14 cellular contexts compared by ENCODE assay signal in genomic region chr11:1918436-1919315, GRCh38. TPM values are rescaled to one million over a fixed set of nuclear protein-coding genes. Genes with fewer than 3 reads are reported as not detected.
DNase-seq lines count a peak whose midpoint lies in the region; ATAC-seq, FAIRE-seq and TF ChIP-seq lines count a peak whose summit lies in the region.
"Had no signal": no experiment of that assay in that cellular context is flagged by ENCODE, and none has a peak within 500 bp of the region (broad histone marks: within the 10 kb centered on the region; RNA-seq: fewer than 3 reads in every experiment).

No MANE protein-coding gene starts in this region.

- TF ChIP-seq EP300 in GM12878 (IDR thresholded peaks at IDR 0.05; ENCODE audit: borderline replicate concordance in 1 of 2, control insufficient read depth in 1 of 2, low read depth in 2 of 2, low read length in 2 of 2), result no peak

- H3K4me1 Mint-ChIP-seq in nephron, result peaks cover 54% of the 10 kb centered on the region

- BruUV-seq in GM12878 (replicated peaks; lab: Mats Ljungman, UMichigan), result no TSS peak

- no peak overlapping the region for H3K4me3 Mint-ChIP-seq in nephron
- H3K4me3 Mint-ChIP-seq: activated B cell treated with CpG ODN at 0.5 μM for 24 hours had no signal

- intact Hi-C loops in GM12878 (cut with micrococcal nuclease; ENCODE audit: unreplicated experiment), result loop anchor here (2.0 kb wide), 1 partner anchor 80 kb away; the partner anchor contains the start of gene TNNI2

- no peaks in the 10 kb centered on the region for H3K9me3 Mint-ChIP-seq in nephron
- H3K9me3 Mint-ChIP-seq: activated B cell treated with CpG ODN at 0.5 μM for 24 hours had no signal

- no peak overlapping the region for H3K27ac ChIP-seq in GM12878 (ENCODE audit: control insufficient read depth, insufficient read depth)
- H3K27ac ChIP-seq: SK-N-MC had no signal

- TF ChIP-seq RAD21 in GM12878 (IDR thresholded peaks at IDR 0.05; ENCODE audit: insufficient read depth, low read depth, low read length), result peak; percentile 29; the same call in 1 of the 2 replicates

- H3K27me3 Mint-ChIP-seq in nephron (ENCODE audit: low read depth), result no peaks in the 10 kb centered on the region

- POLR2A ChIA-PET in GM12878 (lab: Charles Lee), result no interaction called here

- ATAC-seq in GM12878 (peak; percentile 18; the same call in 1 of the 3 replicates), HG02970 (IDR thresholded peaks at IDR 0.05; ENCODE audit: low FRiP score, unreplicated experiment) (no peak), HG02840 (IDR thresholded peaks at IDR 0.05; ENCODE audit: low FRiP score, unreplicated experiment) (no peak)

- H3K4me3 ChIP-seq in GM12878, result no peak overlapping the region
- H3K4me3 ChIP-seq: sigmoid colon, SK-N-MC had no signal

- H3K27ac Mint-ChIP-seq in nephron, result peak overlapping the region in 2 of 3 experiments; percentile 46 to 69
- H3K27ac Mint-ChIP-seq: activated B cell treated with CpG ODN at 0.5 μM for 24 hours had no signal

- H2AFZ ChIP-seq in GM12878 (ENCODE audit: control insufficient read depth, low read depth, low read length), result no peak overlapping the region

- TF ChIP-seq POLR2A in GM12892 (IDR thresholded peaks at IDR 0.05; ENCODE audit: low read depth, low read length), result no peak
- no peak for TF ChIP-seq POLR2A in GM12878 (IDR thresholded peaks at IDR 0.05; ENCODE audit: low read depth, low read length)

- CTCF ChIA-PET in GM12878 (lab: Yijun Ruan, JAX), result interaction anchor here (1.1 kb wide), 1 partner anchor 71 kb away, joined by 4 read pairs; no protein-coding TSS in a partner anchor

- no peaks in the 10 kb centered on the region for H3K4me1 ChIP-seq in GM12878 (ENCODE audit: control insufficient read depth, insufficient read depth, low read length)
- H3K4me1 ChIP-seq: sigmoid colon had no signal

- FAIRE-seq in GM12892 (lab: Jason Lieb, UNC) (no peak), GM12878 (lab: Jason Lieb, UNC) (no peak)
- FAIRE-seq: astrocyte had no signal

- no peaks in the 10 kb centered on the region for H3K36me3 ChIP-seq in GM12878 (ENCODE audit: control insufficient read depth in 2 of 2, insufficient read depth in 2 of 2, low read length in 1 of 2)
- H3K36me3 ChIP-seq: sigmoid colon had no signal

- H3K79me2 ChIP-seq in GM12878 (ENCODE audit: control insufficient read depth, insufficient read depth, low read length), result no peaks in the 10 kb centered on the region

- no peak overlapping the region for H3K4me2 ChIP-seq in GM12878 (ENCODE audit: control insufficient read depth, insufficient read depth)

- peaks cover 11% of the 10 kb centered on the region for H3K36me3 Mint-ChIP-seq in nephron (ENCODE audit: low read depth)

- no peak overlapping the region for H3K9ac ChIP-seq in GM12878 (ENCODE audit: control insufficient read depth, insufficient read depth, low read length)

- no peaks in the 10 kb centered on the region; the same call in 2 of the 3 replicates for H3K9me3 ChIP-seq in GM12878 (replicated peaks; ENCODE audit: control insufficient read depth, insufficient read depth, low read length)
- H3K9me3 ChIP-seq: sigmoid colon had no signal

- RAD21 ChIA-PET in GM12878 (lab: Charles Lee; ENCODE audit: unreplicated experiment), result no interaction called here

- SMC1A ChIA-PET in GM12878 (lab: Charles Lee; ENCODE audit: uncharacterized antibody, unreplicated experiment), result no interaction called here

- in situ Hi-C loops in GM12878 (cut with MboI), result loop anchor here (5.0 kb wide), 1 partner anchor 36 kb away; no protein-coding TSS in a partner anchor

- H4K20me1 ChIP-seq in GM12878 (ENCODE audit: control insufficient read depth, insufficient read depth), result no peaks in the 10 kb centered on the region

- TF ChIP-seq CTCF in GM12878 (IDR thresholded peaks at IDR 0.05 in 2 of 3, conservative IDR thresholded peaks at IDR 0.05 in 1 of 3; ENCODE audit: control insufficient read depth in 2 of 3, extremely low read depth in 1 of 3, insufficient read depth in 1 of 3, low read depth in 3 of 3, low read length in 3 of 3) (peak in 1 of 3 experiments; percentile 48; a peak in 2 of 6 replicates), nephron (IDR thresholded peaks at IDR 0.05; ENCODE audit: unreplicated experiment in 3 of 3) (no peak)

- DNase-seq in AG20443 (ENCODE audit: low spot score) (peak; percentile 19), GM12892 (ENCODE audit: insufficient read length) (peak; percentile 31), GM12878 (ENCODE audit: low read depth, low spot score) (no peak), NCI-H226 (no peak)
- DNase-seq: activated B cell treated with CpG ODN at 0.5 μM for 24 hours; effector CD4-positive, alpha-beta T cell; foreskin melanocyte; NCI-H1694; sigmoid colon had no signal

- 53% methylated on average over 28 of the region's 29 CpGs for WGBS in GM12878 (ENCODE audit: insufficient coverage, insufficient replicate concordance, low lambda C conversion rate, missing lambda C conversion rate)

- no peaks in the 10 kb centered on the region for H3K27me3 ChIP-seq in GM12878 (replicated peaks in 1 of 2; ENCODE audit: control insufficient read depth in 2 of 2, insufficient read depth in 2 of 2, low read length in 1 of 2)
- H3K27me3 ChIP-seq: sigmoid colon had no signal

TF ChIP-seq in GM12878, 131 proteins besides CTCF, POLR2A, EP300 and RAD21:
- 0 out of 2 replicates have a peak, but pooled peaks have one; percentile 9 for TF ChIP-seq SMC3 (IDR thresholded peaks at IDR 0.05; ENCODE audit: borderline replicate concordance, low read length)
- no peak for TF ChIP-seq SPI1 (IDR thresholded peaks at IDR 0.05; ENCODE audit: borderline replicate concordance, insufficient read depth, low read depth, low read length)

RNA-seq across cellular contexts. Expression of gene TNNT3, which starts 0.8 kb away (rescaled TPM):
- polyA plus RNA-seq in GM12892 (2012; ENCODE audit: missing spikeins), result 0.74 TPM
- 23.0 and 26.1 TPM in 2 replicates for total RNA-seq in GM12878 (2013; cell fraction: nucleolus; rRNA removed)
- total RNA-seq in GM12878 (2014; rRNA removed) (not detected in 2 replicates), GM12878 (2014; rRNA removed; fragmentation: Illumina TruSeq; extraction: Trizol) (not detected in 2 replicates), GM12878 (2021) (not detected in 2 replicates)
- polyA plus RNA-seq in GM12878 (2011; ENCODE audit: low read depth), result 1.0 TPM
- polyA plus RNA-seq in GM12878 (2011; rRNA removed) (0.39 and 0.50 TPM in 2 replicates), GM12878 (2014; fragmentation: Illumina TruSeq; extraction: Trizol) (0.40 TPM in 1 of 2 replicates, not detected in the other), GM12878 (2014; fragmentation: Nextera tagmentation; extraction: Ambion mirVana) (not detected), GM12878 (2014; rRNA removed) (not detected in 2 replicates), GM12878 (2016; fragmentation: Nextera tagmentation; extraction: Ambion mirVana) (not detected)
- 0.24 and 0.27 TPM in 2 replicates for polyA plus RNA-seq in GM12878 (2011; cell fraction: cytosol; rRNA removed)
- 6.6 and 8.8 TPM in 2 replicates for polyA plus RNA-seq in GM12878 (2011; cell fraction: nucleus; rRNA removed)
- 2.7 and 2.9 TPM in 2 replicates for polyA plus RNA-seq in GM12878 (2012)
- polyA minus RNA-seq in GM12878 (2011; rRNA and poly(A)+ RNA removed), result 0.29 TPM in 1 of 2 replicates, not detected in the other
- not detected in 2 replicates for polyA minus RNA-seq in GM12878 (2011; cell fraction: cytosol; rRNA and poly(A)+ RNA removed)
- 0.38 and 0.60 TPM in 2 replicates for polyA minus RNA-seq in GM12878 (2011; cell fraction: nucleus; rRNA and poly(A)+ RNA removed)
- total RNA-seq: astrocyte had no signal

RNA-seq across cellular contexts. Expression of gene PRR33, which starts 27.0 kb away (rescaled TPM):
- 2.0 TPM for polyA plus RNA-seq in GM12892 (2012; ENCODE audit: missing spikeins)
- total RNA-seq in GM12878 (2013; cell fraction: nucleolus; rRNA removed), result not detected in 2 replicates
- total RNA-seq in GM12878 (2014; rRNA removed) (not detected in 2 replicates), GM12878 (2014; rRNA removed; fragmentation: Illumina TruSeq; extraction: Trizol) (not detected in 2 replicates), GM12878 (2021) (not detected in 2 replicates)
- 3.0 TPM for polyA plus RNA-seq in GM12878 (2011; ENCODE audit: low read depth)
- polyA plus RNA-seq in GM12878 (2011; rRNA removed) (not detected in 2 replicates), GM12878 (2014; fragmentation: Illumina TruSeq; extraction: Trizol) (not detected in 2 replicates), GM12878 (2014; fragmentation: Nextera tagmentation; extraction: Ambion mirVana) (under 1 TPM in 1 of 2 experiments, not detected in 1; 0.02 TPM), GM12878 (2014; rRNA removed) (0.03 TPM in 2 replicates), GM12878 (2016; fragmentation: Nextera tagmentation; extraction: Ambion mirVana) (1 to 10 TPM in 1 of 2 experiments, under 1 TPM in 1; 0.74 to 1.0 TPM)
- polyA plus RNA-seq in GM12878 (2011; cell fraction: cytosol; rRNA removed), result 0.01 TPM in 1 of 2 replicates, not detected in the other
- not detected in 2 replicates for polyA plus RNA-seq in GM12878 (2011; cell fraction: nucleus; rRNA removed)
- polyA plus RNA-seq in GM12878 (2012), result 6.1 and 10.8 TPM in 2 replicates
- polyA minus RNA-seq in GM12878 (2011; rRNA and poly(A)+ RNA removed), result not detected in 2 replicates
- polyA minus RNA-seq in GM12878 (2011; cell fraction: cytosol; rRNA and poly(A)+ RNA removed), result not detected in 2 replicates
- polyA minus RNA-seq in GM12878 (2011; cell fraction: nucleus; rRNA and poly(A)+ RNA removed), result not detected in 2 replicates
- total RNA-seq: astrocyte, sigmoid colon had no signal

RNA-seq across cellular contexts. Expression of gene MRPL23, which starts 28.5 kb away (rescaled TPM):
- 68.8 TPM for polyA plus RNA-seq in GM12892 (2012; ENCODE audit: missing spikeins)
- total RNA-seq in GM12878 (2013; cell fraction: nucleolus; rRNA removed), result 171 and 175 TPM in 2 replicates
- total RNA-seq in GM12878 (2014; rRNA removed) (190 and 198 TPM in 2 replicates), GM12878 (2014; rRNA removed; fragmentation: Illumina TruSeq; extraction: Trizol) (103 and 111 TPM in 2 replicates), GM12878 (2021) (141 and 143 TPM in 2 replicates)
- 34.6 TPM for polyA plus RNA-seq in GM12878 (2011; ENCODE audit: low read depth)
- polyA plus RNA-seq in GM12878 (2011; rRNA removed) (48.9 and 101 TPM in 2 replicates), GM12878 (2014; fragmentation: Illumina TruSeq; extraction: Trizol) (41.6 and 97.6 TPM in 2 replicates), GM12878 (2014; fragmentation: Nextera tagmentation; extraction: Ambion mirVana) (1 to 10 TPM; 1.6 to 2.5 TPM), GM12878 (2014; rRNA removed) (201 and 230 TPM in 2 replicates), GM12878 (2016; fragmentation: Nextera tagmentation; extraction: Ambion mirVana) (100 to 1,000 TPM; 187 to 207 TPM)
- polyA plus RNA-seq in GM12878 (2011; cell fraction: cytosol; rRNA removed), result 249 and 306 TPM in 2 replicates
- 123 and 150 TPM in 2 replicates for polyA plus RNA-seq in GM12878 (2011; cell fraction: nucleus; rRNA removed)
- polyA plus RNA-seq in GM12878 (2012), result 101 and 133 TPM in 2 replicates
- 46.3 and 105 TPM in 2 replicates for polyA minus RNA-seq in GM12878 (2011; rRNA and poly(A)+ RNA removed)
- polyA minus RNA-seq in GM12878 (2011; cell fraction: cytosol; rRNA and poly(A)+ RNA removed), result 35.0 and 42.8 TPM in 2 replicates
- polyA minus RNA-seq in GM12878 (2011; cell fraction: nucleus; rRNA and poly(A)+ RNA removed), result 35.2 and 56.3 TPM in 2 replicates

Comparison
In these comparisons a context has a peak if more than half of its experiments do, and no peak if none do; other contexts are left out.
1. DNase-seq: peak in AG20443 (single experiment) and GM12892 (single experiment); none in GM12878 (single experiment) and NCI-H226 (single experiment).